ENCODE assay signal across 11 cellular contexts in the genomic region with DNA sequence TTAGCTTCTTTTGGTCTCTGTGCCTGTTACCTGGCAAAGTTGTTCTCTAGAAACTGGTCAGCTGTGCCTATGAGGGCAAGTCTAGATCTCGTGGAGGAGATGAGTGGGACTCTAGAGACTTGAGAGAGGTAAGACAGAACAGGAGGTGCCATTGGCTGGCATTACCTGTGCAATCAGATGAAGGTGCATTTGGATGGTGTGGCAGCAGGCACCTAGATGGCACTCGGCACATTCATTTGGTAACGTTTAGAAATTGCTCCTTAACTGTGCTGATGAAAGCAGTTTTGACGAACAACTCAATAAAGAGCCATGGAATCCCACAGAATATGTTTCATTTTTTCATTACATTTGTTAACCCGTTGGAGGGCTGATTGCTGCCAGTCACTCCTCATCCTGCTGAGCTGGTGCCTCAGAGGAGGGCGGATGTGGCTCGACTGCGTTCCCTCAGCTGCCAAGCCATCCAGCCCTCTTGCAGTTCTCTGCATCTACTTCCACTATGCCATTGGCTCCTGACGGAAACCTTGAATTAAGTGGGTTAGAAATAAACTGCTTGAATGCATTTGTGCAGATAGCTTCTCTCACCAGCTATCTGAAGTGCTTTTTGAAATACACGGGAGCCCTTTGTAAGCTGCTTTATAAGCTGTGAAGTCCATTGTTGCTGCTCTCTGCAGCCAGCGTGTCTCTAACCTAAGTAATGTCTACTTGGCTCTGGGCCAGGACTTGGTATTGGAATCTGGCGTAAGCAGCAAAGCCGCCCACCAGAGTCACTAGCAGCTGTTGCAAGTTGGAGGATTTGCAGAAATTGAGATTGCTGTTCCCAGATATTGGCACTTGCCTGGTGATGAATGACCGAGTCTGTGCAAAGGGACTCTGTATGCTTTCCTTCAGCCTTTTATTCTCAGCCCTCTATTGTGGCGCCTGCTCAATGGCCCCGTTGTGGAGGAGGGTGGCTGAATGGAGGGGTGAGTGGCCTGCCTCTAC.
A peak's percentile ranks its signal among the peaks of the same experiment; 100 is the strongest.
DNase-seq lines count a peak whose midpoint lies in the region; ATAC-seq, FAIRE-seq and TF ChIP-seq lines count a peak whose summit lies in the region.
"Had no signal": no experiment of that assay in that cellular context is flagged by ENCODE, and none has a peak within 500 bp of the region (broad histone marks: within the 10 kb centered on the region; RNA-seq: fewer than 3 reads in every experiment).

No MANE protein-coding gene starts in this region.

- peak; percentile 26 for DNase-seq in NCI-H2196 (lab: John Stamatoyannopoulos, UW; ENCODE audit: unreplicated experiment)
- no peak for DNase-seq in NCI-H2196 treated with DMSO at 0.1 percent for 48 hours (lab: John Stamatoyannopoulos, UW; ENCODE audit: unreplicated experiment)
- DNase-seq in NCI-H524 treated with DMSO at 0.1 percent for 48 hours (lab: John Stamatoyannopoulos, UW) = peak; percentile 89
- peak; percentile 56 for DNase-seq in fibroblast of mammary gland (ENCODE audit: low read depth)
- DNase-seq in sciatic nerve (ENCODE audit: low spot score) = peak; percentile 65
- no peak for DNase-seq in central memory CD4-positive, alpha-beta T cell
- DNase-seq in urothelium cell line (ENCODE audit: low spot score) = no peak

- intact Hi-C loops in sciatic nerve (cut with DNase I) = loop anchor here (10.0 kb wide), 1 partner anchor 81 kb away; no protein-coding TSS in a partner anchor

- no peak for TF ChIP-seq CTCF in fibroblast of mammary gland (conservative IDR thresholded peaks at IDR 0.05; ENCODE audit: control insufficient read depth, insufficient read depth, low read depth, low read length)

- no peak for FAIRE-seq in urothelium cell line (lab: Jason Lieb, UNC)
- FAIRE-seq: A549, TTC549 had no signal

- no peak overlapping the region for H3K4me3 ChIP-seq in fibroblast of mammary gland (ENCODE audit: control insufficient read depth, low read depth, low read length)
- H3K4me3 ChIP-seq: A549, coronary artery had no signal

- peak; percentile 55 for ATAC-seq in sciatic nerve
- ATAC-seq in HG03097 (IDR thresholded peaks at IDR 0.05; ENCODE audit: low FRiP score, unreplicated experiment) = no peak
- ATAC-seq: A549 had no signal

Comparison
In these comparisons a context has a peak if more than half of its experiments do, and no peak if none do; other contexts are left out.
1. DNase-seq: peak in NCI-H2196 (single experiment), NCI-H524 treated with DMSO at 0.1 percent for 48 hours (single experiment), fibroblast of mammary gland (single experiment) and sciatic nerve (single experiment); none in NCI-H2196 treated with DMSO at 0.1 percent for 48 hours (single experiment), central memory CD4-positive, alpha-beta T cell (single experiment) and urothelium cell line (single experiment).